10 cellular contexts compared by ENCODE assay signal in the genomic region with DNA sequence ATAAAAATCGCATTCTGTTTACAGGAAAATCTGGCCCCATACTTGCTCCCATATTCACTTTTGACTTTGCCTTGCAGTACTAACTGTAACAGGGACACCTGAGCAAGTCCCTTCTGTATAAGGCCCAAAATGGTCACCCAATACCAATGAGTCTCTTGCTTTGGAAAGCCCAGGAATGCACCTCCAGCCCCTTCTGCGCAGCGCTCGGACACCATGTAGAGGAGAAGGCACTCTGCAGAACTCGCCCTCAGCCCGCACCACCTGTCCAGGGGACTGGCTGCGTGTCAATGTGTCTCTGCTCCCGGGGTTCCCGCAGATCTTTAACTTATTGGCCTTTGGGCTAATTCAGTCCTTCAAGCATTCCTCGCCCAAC. TPM values are rescaled to one million over a fixed set of nuclear protein-coding genes. Genes with fewer than 3 reads are reported as not detected.
DNase-seq lines count a peak whose midpoint lies in the region; ATAC-seq, FAIRE-seq and TF ChIP-seq lines count a peak whose summit lies in the region.
"Had no signal": no experiment of that assay in that cellular context is flagged by ENCODE, and none has a peak within 500 bp of the region (broad histone marks: within the 10 kb centered on the region; RNA-seq: fewer than 3 reads in every experiment).

No MANE protein-coding gene starts in this region.

- no peak for TF ChIP-seq POLR2A in A549 (IDR thresholded peaks at IDR 0.05; ENCODE audit: low read length)

- peak in 1 of 2 experiments; percentile 5; a peak in 1 of 5 replicates for TF ChIP-seq RAD21 in A549 (conservative IDR thresholded peaks at IDR 0.05 in 1 of 2, IDR thresholded peaks at IDR 0.05 in 1 of 2)

- no peaks in the 10 kb centered on the region for H4K20me1 ChIP-seq in GM23248 (ENCODE audit: insufficient read depth)

- peak; percentile 50 to 66 for ATAC-seq in A549
- peak; percentile 37 for ATAC-seq in RWPE2 (ENCODE audit: low read depth)
- ATAC-seq in memory B cell (ENCODE audit: low read depth) = no peak

- no peaks in the 10 kb centered on the region for H3K36me3 ChIP-seq in GM23248 (ENCODE audit: low read depth)
- no peaks in the 10 kb centered on the region for H3K36me3 ChIP-seq in RWPE2 (ENCODE audit: low read depth)
- H3K36me3 ChIP-seq: uterus had no signal

- DNase-seq in A549 (ENCODE audit: low read depth in 1 of 2, low spot score in 1 of 2) (no peak), GM23248 (no peak), RWPE2 (ENCODE audit: low spot score) (no peak), memory B cell (ENCODE audit: low spot score in 2 of 2) (no peak), A172 (ENCODE audit: low spot score) (no peak), GDM1 (lab: John Stamatoyannopoulos, UW) (no peak), NCI-H82 treated with DMSO at 0.1 percent for 48 hours (lab: John Stamatoyannopoulos, UW; ENCODE audit: unreplicated experiment) (no peak)
- no peak for DNase-seq in stimulated activated CD4-positive, alpha-beta T cell treated with anti-CD3 and anti-CD28 coated beads, Interleukin-2, amount 100 ng/mL, for 24 hours

- CTCF ChIA-PET in A549 (lab: Yijun Ruan, JAX) = interaction anchor here (0.5 to 15.3 kb wide), 36 partner anchors 8 to 829 kb away, joined by 3 to 378 read pairs (median 4); no protein-coding TSS in a partner anchor

- H3K4me1 Mint-ChIP-seq in memory B cell = peaks cover 23% of the 10 kb centered on the region

- FAIRE-seq in A549 (lab: Jason Lieb, UNC) = no peak

- in situ Hi-C loops in GM23248 (cut with MboI) = loop anchor here (5.0 kb wide), 1 partner anchor 114 kb away; no protein-coding TSS in a partner anchor

- H3F3A ChIP-seq in GM23248 (ENCODE audit: insufficient read depth) = peaks cover 12% of the 10 kb centered on the region

- H3K4me3 ChIP-seq in A549 = peak overlapping the region; percentile 23; the same call in 1 of the 3 replicates
- H3K4me3 ChIP-seq in GM23248 = no peak overlapping the region
- no peak overlapping the region for H3K4me3 ChIP-seq in RWPE2 (ENCODE audit: severe bottlenecking)
- H3K4me3 ChIP-seq: uterus had no signal

- 20% methylated on average over 10 of the region's 10 CpGs for WGBS in A549 (ENCODE audit: missing lambda C conversion rate)
- WGBS in GM23248 (ENCODE audit: low coverage in 1 of 2, low lambda C conversion rate in 2 of 2, missing lambda C conversion rate in 2 of 2), 2 experiments = 34 to 37% methylated on average over 10 of the region's 10 CpGs

- TF ChIP-seq CTCF in A549 (IDR thresholded peaks at IDR 0.05) (peak; percentile 26; the same call in 1 of the 3 replicates), RWPE2 (IDR thresholded peaks at IDR 0.05; ENCODE audit: poor library complexity, severe bottlenecking) (peak; percentile 71)

- POLR2A ChIA-PET in A549 (lab: Yijun Ruan, JAX) = interaction anchor here (1.6 kb wide), 1 partner anchor 109 kb away, joined by 4 read pairs; no protein-coding TSS in a partner anchor

- H3K79me2 ChIP-seq in GM23248 (ENCODE audit: insufficient read depth) = no peaks in the 10 kb centered on the region

- no peaks in the 10 kb centered on the region for H3K9me2 ChIP-seq in GM23248 (ENCODE audit: insufficient read depth)

- no peaks in the 10 kb centered on the region for H3K9me3 ChIP-seq in A549
- no peaks in the 10 kb centered on the region for H3K9me3 ChIP-seq in GM23248 (ENCODE audit: low read depth)
- no peaks in the 10 kb centered on the region for H3K9me3 ChIP-seq in RWPE2 (ENCODE audit: severe bottlenecking)
- H3K9me3 ChIP-seq: uterus had no signal

- H3K4me1 ChIP-seq in A549 (peaks cover 6% of the 10 kb centered on the region; the same call in 2 of the 3 replicates), GM23248 (ENCODE audit: insufficient read depth) (peaks cover 11% of the 10 kb centered on the region), RWPE2 (ENCODE audit: insufficient read depth, poor library complexity, severe bottlenecking) (no peaks in the 10 kb centered on the region)

- peak overlapping the region; percentile 59 for H3K4me3 Mint-ChIP-seq in memory B cell
- H3K4me3 Mint-ChIP-seq: T-helper 1 cell treated with Interleukin-12 subunit alpha and Interleukin-12 subunit beta and Interleukin-4 antibody, amounts not matched to agents 30 μg/mL and 1 μg/mL, for 36 hours had no signal

- H3K27me3 Mint-ChIP-seq in memory B cell = no peaks in the 10 kb centered on the region

- H3K36me3 Mint-ChIP-seq in memory B cell = peaks cover 2% of the 10 kb centered on the region

- no peak for TF ChIP-seq EP300 in A549 (IDR thresholded peaks at IDR 0.05)

- no peaks in the 10 kb centered on the region for H3K9me3 Mint-ChIP-seq in memory B cell
- H3K9me3 Mint-ChIP-seq: T-helper 1 cell treated with Interleukin-12 subunit alpha and Interleukin-12 subunit beta and Interleukin-4 antibody, amounts not matched to agents 30 μg/mL and 1 μg/mL, for 36 hours had no signal

- peak overlapping the region; percentile 84 for H3K4me2 ChIP-seq in A549
- H3K4me2 ChIP-seq in GM23248 (ENCODE audit: unreplicated experiment) = peak overlapping the region; percentile 31

- H3K27ac Mint-ChIP-seq in memory B cell = peak overlapping the region; percentile 98
- H3K27ac Mint-ChIP-seq: T-helper 1 cell treated with Interleukin-12 subunit alpha and Interleukin-12 subunit beta and Interleukin-4 antibody, amounts not matched to agents 30 μg/mL and 1 μg/mL, for 36 hours had no signal

- peak overlapping the region; percentile 87; the same call in 1 of the 2 replicates for H2AFZ ChIP-seq in GM23248

- H3K27ac ChIP-seq in A549 = peak overlapping the region in 1 of 2 experiments; percentile 5; a peak in 1 of 6 replicates
- no peak overlapping the region for H3K27ac ChIP-seq in GM23248
- H3K27ac ChIP-seq in RWPE2 (ENCODE audit: poor library complexity, severe bottlenecking) = no peak overlapping the region

- no peak overlapping the region for H3K9ac ChIP-seq in GM23248

- H3K27me3 ChIP-seq in GM23248 (replicated peaks; ENCODE audit: insufficient read depth) (no peaks in the 10 kb centered on the region), RWPE2 (ENCODE audit: insufficient read depth, poor library complexity, severe bottlenecking) (no peaks in the 10 kb centered on the region)
- H3K27me3 ChIP-seq: uterus had no signal

TF ChIP-seq in A549, 52 proteins besides CTCF, POLR2A, EP300 and RAD21 (continues in another document):
- no peak for TF ChIP-seq ZFP36 (IDR thresholded peaks at IDR 0.05; ENCODE audit: borderline replicate concordance, partially characterized antibody)
- TF ChIP-seq NR3C1 (IDR thresholded peaks at IDR 0.05) = no peak
- TF ChIP-seq, protein P1, sequence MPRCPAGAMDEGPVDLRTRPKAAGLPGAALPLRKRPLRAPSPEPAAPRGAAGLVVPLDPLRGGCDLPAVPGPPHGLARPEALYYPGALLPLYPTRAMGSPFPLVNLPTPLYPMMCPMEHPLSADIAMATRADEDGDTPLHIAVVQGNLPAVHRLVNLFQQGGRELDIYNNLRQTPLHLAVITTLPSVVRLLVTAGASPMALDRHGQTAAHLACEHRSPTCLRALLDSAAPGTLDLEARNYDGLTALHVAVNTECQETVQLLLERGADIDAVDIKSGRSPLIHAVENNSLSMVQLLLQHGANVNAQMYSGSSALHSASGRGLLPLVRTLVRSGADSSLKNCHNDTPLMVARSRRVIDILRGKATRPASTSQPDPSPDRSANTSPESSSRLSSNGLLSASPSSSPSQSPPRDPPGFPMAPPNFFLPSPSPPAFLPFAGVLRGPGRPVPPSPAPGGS (IDR thresholded peaks at IDR 0.05) = no peak
- no peak for TF ChIP-seq SMC3 (IDR thresholded peaks at IDR 0.05)
- TF ChIP-seq ZC3H11A (IDR thresholded peaks at IDR 0.05) = no peak
- no peak for TF ChIP-seq RARB (CRISPR knock-in tag; IDR thresholded peaks at IDR 0.05)
- no peak for TF ChIP-seq EHF (CRISPR knock-in tag; IDR thresholded peaks at IDR 0.05)
- no peak for TF ChIP-seq FOSB (CRISPR knock-in tag; IDR thresholded peaks at IDR 0.05)
- TF ChIP-seq, protein P2, sequence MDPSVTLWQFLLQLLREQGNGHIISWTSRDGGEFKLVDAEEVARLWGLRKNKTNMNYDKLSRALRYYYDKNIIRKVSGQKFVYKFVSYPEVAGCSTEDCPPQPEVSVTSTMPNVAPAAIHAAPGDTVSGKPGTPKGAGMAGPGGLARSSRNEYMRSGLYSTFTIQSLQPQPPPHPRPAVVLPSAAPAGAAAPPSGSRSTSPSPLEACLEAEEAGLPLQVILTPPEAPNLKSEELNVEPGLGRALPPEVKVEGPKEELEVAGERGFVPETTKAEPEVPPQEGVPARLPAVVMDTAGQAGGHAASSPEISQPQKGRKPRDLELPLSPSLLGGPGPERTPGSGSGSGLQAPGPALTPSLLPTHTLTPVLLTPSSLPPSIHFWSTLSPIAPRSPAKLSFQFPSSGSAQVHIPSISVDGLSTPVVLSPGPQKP (IDR thresholded peaks at IDR 0.05; ENCODE audit: low read depth, low read length) = no peak
- TF ChIP-seq, protein P3, sequence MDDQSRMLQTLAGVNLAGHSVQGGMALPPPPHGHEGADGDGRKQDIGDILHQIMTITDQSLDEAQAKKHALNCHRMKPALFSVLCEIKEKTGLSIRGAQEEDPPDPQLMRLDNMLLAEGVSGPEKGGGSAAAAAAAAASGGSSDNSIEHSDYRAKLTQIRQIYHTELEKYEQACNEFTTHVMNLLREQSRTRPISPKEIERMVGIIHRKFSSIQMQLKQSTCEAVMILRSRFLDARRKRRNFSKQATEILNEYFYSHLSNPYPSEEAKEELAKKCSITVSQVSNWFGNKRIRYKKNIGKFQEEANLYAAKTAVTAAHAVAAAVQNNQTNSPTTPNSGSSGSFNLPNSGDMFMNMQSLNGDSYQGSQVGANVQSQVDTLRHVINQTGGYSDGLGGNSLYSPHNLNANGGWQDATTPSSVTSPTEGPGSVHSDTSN (IDR thresholded peaks at IDR 0.05) = no peak

RNA-seq across cellular contexts. Expression of a gene that starts 0.7 kb away (rescaled TPM):
- polyA plus RNA-seq in A549 (2011; rRNA removed) (not detected in 2 replicates), A549 (2017; fragmentation: RNase III; extraction: RNeasy Plus Mini Kit Qiagen cat#74134 plus additional on column Dnase treatment) (not detected in 3 replicates), GM23248 (2016; fragmentation: Nextera tagmentation; extraction: Ambion mirVana) (not detected in 2 replicates)
- not detected in 2 replicates for polyA plus RNA-seq in A549 (2012; cell fraction: cytosol; rRNA removed)
- polyA plus RNA-seq in A549 (2012; cell fraction: nucleus; rRNA removed) = not detected in 2 replicates
- polyA minus RNA-seq in A549 (2011; rRNA and poly(A)+ RNA removed) = not detected in 2 replicates
- not detected in 2 replicates for total RNA-seq in GM23248 (2014; rRNA removed; shearing (Covaris generic))
- total RNA-seq in A172 (2014; rRNA removed; shearing (Covaris generic)) = 0.10 and 0.12 TPM in 2 replicates

RNA-seq across cellular contexts. Expression of a gene that starts 34.7 kb away (rescaled TPM):
- polyA plus RNA-seq in A549 (2011; rRNA removed) (247 and 269 TPM in 2 replicates), A549 (2017; fragmentation: RNase III; extraction: RNeasy Plus Mini Kit Qiagen cat#74134 plus additional on column Dnase treatment) (149 to 153 TPM (median 151 TPM) in 3 replicates), GM23248 (2016; fragmentation: Nextera tagmentation; extraction: Ambion mirVana) (498 and 506 TPM in 2 replicates)
- polyA plus RNA-seq in A549 (2012; cell fraction: cytosol; rRNA removed) = 238 and 294 TPM in 2 replicates
- 167 and 260 TPM in 2 replicates for polyA plus RNA-seq in A549 (2012; cell fraction: nucleus; rRNA removed)
- polyA minus RNA-seq in A549 (2011; rRNA and poly(A)+ RNA removed) = 293 and 405 TPM in 2 replicates
- total RNA-seq in GM23248 (2014; rRNA removed; shearing (Covaris generic)) = 388 and 407 TPM in 2 replicates
- total RNA-seq in A172 (2014; rRNA removed; shearing (Covaris generic)) = 234 and 248 TPM in 2 replicates
